Comparison of ENCODE assay signal across 1 cellular context in genomic region chr17:65061621-65062020, GRCh38.
TF ChIP-seq lines count a peak whose summit lies in the region.

No MANE protein-coding gene starts in this region.

TF ChIP-seq in WTC11, 78 proteins besides CTCF, POLR2A, EP300 and RAD21 (continued from another document):
- TF ChIP-seq USF2 (CRISPR knock-in tag; IDR thresholded peaks at IDR 0.05) (no peak), ZNF671 (CRISPR knock-in tag; IDR thresholded peaks at IDR 0.05) (no peak), RORB (CRISPR knock-in tag; IDR thresholded peaks at IDR 0.05) (no peak), ZNF423 (CRISPR knock-in tag; IDR thresholded peaks at IDR 0.05) (no peak), GTF2I (CRISPR knock-in tag; conservative IDR thresholded peaks at IDR 0.05) (no peak), ZSCAN18 (CRISPR knock-in tag; IDR thresholded peaks at IDR 0.05) (no peak), JUN (CRISPR knock-in tag; IDR thresholded peaks at IDR 0.05) (no peak)
- TF ChIP-seq, protein P1, sequence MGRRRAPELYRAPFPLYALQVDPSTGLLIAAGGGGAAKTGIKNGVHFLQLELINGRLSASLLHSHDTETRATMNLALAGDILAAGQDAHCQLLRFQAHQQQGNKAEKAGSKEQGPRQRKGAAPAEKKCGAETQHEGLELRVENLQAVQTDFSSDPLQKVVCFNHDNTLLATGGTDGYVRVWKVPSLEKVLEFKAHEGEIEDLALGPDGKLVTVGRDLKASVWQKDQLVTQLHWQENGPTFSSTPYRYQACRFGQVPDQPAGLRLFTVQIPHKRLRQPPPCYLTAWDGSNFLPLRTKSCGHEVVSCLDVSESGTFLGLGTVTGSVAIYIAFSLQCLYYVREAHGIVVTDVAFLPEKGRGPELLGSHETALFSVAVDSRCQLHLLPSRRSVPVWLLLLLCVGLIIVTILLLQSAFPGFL (CRISPR knock-in tag; IDR thresholded peaks at IDR 0.05; ENCODE audit: borderline replicate concordance), result no peak
